Comparison of ENCODE assay signal across 9 cellular contexts in genomic region chr13:99656843-99657506, GRCh38. TPM values are rescaled to one million over a fixed set of nuclear protein-coding genes. Genes with fewer than 3 reads are reported as not detected.
DNase-seq lines count a peak whose midpoint lies in the region; ATAC-seq and TF ChIP-seq lines count a peak whose summit lies in the region.
"Had no signal": no experiment of that assay in that cellular context is flagged by ENCODE, and none has a peak within 500 bp of the region (broad histone marks: within the 10 kb centered on the region; RNA-seq: fewer than 3 reads in every experiment).

No MANE protein-coding gene starts in this region.

- H3K36me3 ChIP-seq in A673 (ENCODE audit: insufficient read depth, low read length, poor library complexity, severe bottlenecking) (no peaks in the 10 kb centered on the region), GM23248 (ENCODE audit: low read depth) (no peaks in the 10 kb centered on the region)

- POLR2A ChIA-PET in A673 (lab: Charles Lee; ENCODE audit: low non-redundant PET): interaction anchor here (0.5 to 1.2 kb wide), 4 partner anchors 93 to 642 kb away, joined by 3 to 5 read pairs (median 4); no protein-coding TSS in a partner anchor

- CTCF ChIA-PET in A673 (lab: Charles Lee): interaction anchor here (0.5 to 1.4 kb wide), 7 partner anchors 29 to 1460 kb away, joined by 3 to 7 read pairs (median 3); no protein-coding TSS in a partner anchor

- H3K27me3 ChIP-seq in A673 (replicated peaks; ENCODE audit: insufficient read depth, low read depth, low read length, poor library complexity) (no peaks in the 10 kb centered on the region), GM23248 (replicated peaks; ENCODE audit: insufficient read depth) (no peaks in the 10 kb centered on the region)

- intact Hi-C loops in A673 (cut with micrococcal nuclease; ENCODE audit: unreplicated experiment): loop anchor here (1.0 to 10.0 kb wide), 5 partner anchors 310 to 1470 kb away; partner anchors contain the start of gene ZIC2

- peak; percentile 42 for DNase-seq in A673 (ENCODE audit: low spot score)
- DNase-seq in GM23248: no peak
- peak; percentile 5 for DNase-seq in activated T-cell treated with anti-CD3 and anti-CD28 coated beads for 24 hours (ENCODE audit: low read depth)
- DNase-seq in immature natural killer cell: peak; percentile 42 to 53 (median 49)
- DNase-seq in DMS114 treated with DMSO at 0.1 percent for 48 hours (lab: John Stamatoyannopoulos, UW; ENCODE audit: unreplicated experiment): no peak
- no peak for DNase-seq in DMS53 treated with DMSO at 0.1 percent for 48 hours (lab: John Stamatoyannopoulos, UW; ENCODE audit: unreplicated experiment)
- no peak for DNase-seq in KG1 (lab: John Stamatoyannopoulos, UW)

- H3K9ac ChIP-seq in GM23248: no peak overlapping the region

- no peaks in the 10 kb centered on the region for H3K36me3 Mint-ChIP-seq in immature natural killer cell

- H3K27me3 Mint-ChIP-seq in immature natural killer cell (ENCODE audit: low read depth in 3 of 3): peaks cover 0 to 10% (median 9%) of the 10 kb centered on the region in 3 donors

- H3K9me2 ChIP-seq in GM23248 (ENCODE audit: insufficient read depth): no peaks in the 10 kb centered on the region

- peak overlapping the region; percentile 69 to 85 (median 72) for H3K4me3 Mint-ChIP-seq in immature natural killer cell

- H3K27ac Mint-ChIP-seq in immature natural killer cell: peak overlapping the region in 1 of 6 donors; percentile 52

- in situ Hi-C loops in GM23248 (cut with MboI): loop anchor here (10.0 kb wide), 2 partner anchors 578 to 858 kb away; no protein-coding TSS in a partner anchor

- no peaks in the 10 kb centered on the region for H3K9me3 ChIP-seq in A673 (ENCODE audit: low read depth, low read length, poor library complexity, severe bottlenecking)
- H3K9me3 ChIP-seq in GM23248 (ENCODE audit: low read depth): no peaks in the 10 kb centered on the region

- H3F3A ChIP-seq in GM23248 (ENCODE audit: insufficient read depth): no peaks in the 10 kb centered on the region

- no peak overlapping the region for H3K4me2 ChIP-seq in GM23248 (ENCODE audit: unreplicated experiment)

- no peaks in the 10 kb centered on the region for H3K79me2 ChIP-seq in GM23248 (ENCODE audit: insufficient read depth)

- H2AFZ ChIP-seq in GM23248: peak overlapping the region; percentile 97

- no peak for ATAC-seq in HG03521 (IDR thresholded peaks at IDR 0.05; ENCODE audit: unreplicated experiment)

- H3K27ac ChIP-seq in A673 (ENCODE audit: low read depth, low read length, poor library complexity, severe bottlenecking): peak overlapping the region; percentile 90
- no peak overlapping the region for H3K27ac ChIP-seq in GM23248

- BruUV-seq in A673 (replicated peaks; lab: Mats Ljungman, UMichigan): TSS peak; percentile 79

- H4K20me1 ChIP-seq in GM23248 (ENCODE audit: insufficient read depth): no peaks in the 10 kb centered on the region

- WGBS in GM23248 (ENCODE audit: low coverage in 1 of 2, low lambda C conversion rate in 2 of 2, missing lambda C conversion rate in 2 of 2), 2 experiments: 92% methylated on average over 7 of the region's 7 CpGs

- peaks cover 30 to 41% of the 10 kb centered on the region in 2 donors for H3K4me1 Mint-ChIP-seq in immature natural killer cell

- H3K4me1 ChIP-seq in A673 (ENCODE audit: insufficient read depth, low read length, poor library complexity, severe bottlenecking) (peaks cover 48% of the 10 kb centered on the region), GM23248 (ENCODE audit: insufficient read depth) (peaks cover 7% of the 10 kb centered on the region)

- H3K4me3 ChIP-seq in A673 (ENCODE audit: low read depth, low read length, poor library complexity, severe bottlenecking): peak overlapping the region; percentile 49
- no peak overlapping the region for H3K4me3 ChIP-seq in GM23248
- H3K4me3 ChIP-seq: K562 had no signal

- TF ChIP-seq CTCF in A673 (conservative IDR thresholded peaks at IDR 0.05; ENCODE audit: low read depth, low read length): no peak

- no peaks in the 10 kb centered on the region for H3K9me3 Mint-ChIP-seq in immature natural killer cell

RNA-seq across cellular contexts. Expression of gene CLYBL, which starts 50.5 kb away (rescaled TPM):
- total RNA-seq in A673 (2021): 5.0 and 7.1 TPM in 2 replicates
- total RNA-seq in GM23248 (2014; rRNA removed; shearing (Covaris generic)): 0.38 and 0.86 TPM in 2 replicates
- polyA plus RNA-seq in GM23248 (2016; fragmentation: Nextera tagmentation; extraction: Ambion mirVana): 1.6 and 1.7 TPM in 2 replicates
- 10 to 100 TPM in 1 of 3 donors, 1 to 10 TPM in 2; 4.5 to 13.7 (median 7.6) TPM for polyA plus RNA-seq in immature natural killer cell

Comparison
In these comparisons a context has a peak if more than half of its experiments do, and no peak if none do; other contexts are left out.
1. DNase-seq: peak in A673 (single experiment), activated T-cell treated with anti-CD3 and anti-CD28 coated beads for 24 hours (single experiment) and immature natural killer cell (3 of 3); none in GM23248 (single experiment), DMS114 treated with DMSO at 0.1 percent for 48 hours (single experiment), DMS53 treated with DMSO at 0.1 percent for 48 hours (single experiment) and KG1 (single experiment).